17 cellular contexts compared by ENCODE assay signal in the genomic region with DNA sequence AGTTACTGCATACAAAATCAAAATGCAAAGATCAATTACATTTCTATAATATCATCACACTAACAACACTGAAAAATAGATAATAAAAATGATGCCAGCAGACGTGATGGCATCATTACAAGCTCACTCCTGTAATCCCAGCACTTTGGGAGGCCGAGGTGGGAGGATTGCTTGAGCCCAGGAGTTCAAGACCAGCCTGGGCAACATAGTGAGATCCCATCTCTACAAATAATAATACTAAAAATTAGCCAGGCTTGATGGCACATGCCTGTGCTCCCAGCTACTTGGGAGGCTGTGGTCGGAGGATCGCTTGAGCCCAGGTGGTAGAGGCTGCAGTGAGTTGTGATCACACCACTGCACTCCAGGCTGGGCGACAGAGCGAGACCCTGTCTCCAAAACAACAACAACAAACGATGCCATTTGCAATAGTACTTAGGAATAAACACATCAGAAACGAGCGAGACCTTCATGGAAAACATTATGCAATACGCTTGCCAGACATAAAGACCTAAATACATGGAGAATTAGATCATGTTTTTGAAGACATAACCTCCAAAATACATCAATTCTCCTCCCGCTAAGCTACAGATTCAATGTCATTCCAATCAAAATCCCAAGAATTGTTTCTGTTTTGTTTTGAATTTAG.
"Had no signal": no experiment of that assay in that cellular context is flagged by ENCODE, and none has a peak within 500 bp of the region (broad histone marks: within the 10 kb centered on the region; RNA-seq: fewer than 3 reads in every experiment).

No MANE protein-coding gene starts in this region.

- H3K4me1 Mint-ChIP-seq: activated naive CD8-positive, alpha-beta T cell treated with anti-CD3 and anti-CD28 coated beads, Interleukin-2, amount 10 ng/mL, durations not matched to agents 7 days and 5 days had no signal

- H3K27ac ChIP-seq: cardiac muscle cell, testis, vagina, VCaP had no signal

- H3K27me3 Mint-ChIP-seq: activated CD4-positive, alpha-beta memory T cell treated with anti-CD3 and anti-CD28 coated beads, Interleukin-2, amount 10 ng/mL, durations not matched to agents 7 days and 5 days; activated CD4-positive, alpha-beta T cell treated with anti-CD3 and anti-CD28 coated beads for 36 hours; stimulated activated naive CD8-positive, alpha-beta T cell treated with anti-CD3 and anti-CD28 coated beads, Interleukin-15, Interleukin-2, amounts not matched to agents 100 ng/mL and 50 ng/mL, for 24 hours had no signal

- H3K9me3 Mint-ChIP-seq: activated CD4-positive, alpha-beta memory T cell treated with anti-CD3 and anti-CD28 coated beads, Interleukin-2, amount 10 ng/mL, durations not matched to agents 7 days and 5 days; stimulated activated naive CD8-positive, alpha-beta T cell treated with anti-CD3 and anti-CD28 coated beads, Interleukin-15, Interleukin-2, amounts not matched to agents 100 ng/mL and 50 ng/mL, for 24 hours had no signal

- H3K4me3 Mint-ChIP-seq: activated CD4-positive, alpha-beta memory T cell treated with anti-CD3 and anti-CD28 coated beads, Interleukin-2, amount 10 ng/mL, durations not matched to agents 7 days and 5 days; activated CD4-positive, alpha-beta T cell treated with anti-CD3 and anti-CD28 coated beads for 36 hours; activated naive CD8-positive, alpha-beta T cell treated with anti-CD3 and anti-CD28 coated beads, Interleukin-2, amount 10 ng/mL, durations not matched to agents 7 days and 5 days; stimulated activated naive CD8-positive, alpha-beta T cell treated with anti-CD3 and anti-CD28 coated beads, Interleukin-15, Interleukin-2, amounts not matched to agents 100 ng/mL and 50 ng/mL, for 24 hours had no signal

- H3K27me3 ChIP-seq: cardiac muscle cell, testis, vagina had no signal

- H3K36me3 Mint-ChIP-seq: activated naive CD8-positive, alpha-beta T cell treated with anti-CD3 and anti-CD28 coated beads, Interleukin-2, amount 10 ng/mL, durations not matched to agents 7 days and 5 days had no signal

- H3K4me3 ChIP-seq: cardiac muscle cell, coronary artery, lung, testis, vagina had no signal

- ATAC-seq: activated CD4-positive, alpha-beta T cell treated with anti-CD3 and anti-CD28 coated beads for 36 hours; naive thymus-derived CD8-positive, alpha-beta T cell had no signal

- DNase-seq: activated CD4-positive, alpha-beta memory T cell treated with anti-CD3 and anti-CD28 coated beads, Interleukin-2, amount 10 ng/mL, durations not matched to agents 7 days and 5 days; activated CD4-positive, alpha-beta T cell treated with anti-CD3 and anti-CD28 coated beads for 36 hours; activated naive CD8-positive, alpha-beta T cell treated with anti-CD3 and anti-CD28 coated beads, Interleukin-2, amount 10 ng/mL, durations not matched to agents 7 days and 5 days; effector CD4-positive, alpha-beta T cell; hippocampal formation; left cardiac atrium; naive thymus-derived CD8-positive, alpha-beta T cell; stimulated activated CD4-positive, alpha-beta T cell treated with anti-CD3 and anti-CD28 coated beads, Interleukin-4, amount 100 ng/mL, for 1 hour; stimulated activated CD8-positive, alpha-beta memory T cell treated with anti-CD3 and anti-CD28 coated beads, Interleukin-4, amount 100 ng/mL, for 48 hours; T1000; testis had no signal

- H3K36me3 ChIP-seq: cardiac muscle cell, vagina had no signal

- H3K27ac Mint-ChIP-seq: activated CD4-positive, alpha-beta memory T cell treated with anti-CD3 and anti-CD28 coated beads, Interleukin-2, amount 10 ng/mL, durations not matched to agents 7 days and 5 days; activated CD4-positive, alpha-beta T cell treated with anti-CD3 and anti-CD28 coated beads for 36 hours; activated naive CD8-positive, alpha-beta T cell treated with anti-CD3 and anti-CD28 coated beads, Interleukin-2, amount 10 ng/mL, durations not matched to agents 7 days and 5 days; stimulated activated naive CD8-positive, alpha-beta T cell treated with anti-CD3 and anti-CD28 coated beads, Interleukin-15, Interleukin-2, amounts not matched to agents 100 ng/mL and 50 ng/mL, for 24 hours had no signal

- H3K9me3 ChIP-seq: testis, vagina had no signal
